ENCODE assay signal across 26 cellular contexts in the genomic region with DNA sequence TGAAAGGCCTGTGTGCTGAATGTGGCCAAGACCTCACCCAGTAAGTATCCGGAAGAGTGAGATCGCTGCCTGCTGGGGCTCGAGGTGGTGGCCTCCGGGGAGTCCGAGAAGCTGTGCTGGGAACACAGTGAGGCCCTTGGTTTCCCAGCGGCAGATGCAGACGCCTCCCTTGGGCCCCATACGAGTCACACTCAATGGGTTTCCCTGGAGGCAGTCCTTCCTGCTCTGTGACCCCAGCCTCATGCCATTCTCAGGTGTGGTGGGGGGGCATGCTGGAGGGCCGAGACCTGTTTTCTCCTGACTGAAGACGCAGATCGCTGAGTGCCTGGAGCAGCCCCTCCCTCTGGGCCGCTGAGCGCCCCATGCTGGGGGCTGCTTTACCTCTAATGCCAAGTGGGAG. TPM values are rescaled to one million over a fixed set of nuclear protein-coding genes. Genes with fewer than 3 reads are reported as not detected.
DNase-seq lines count a peak whose midpoint lies in the region; TF ChIP-seq lines count a peak whose summit lies in the region.
"Had no signal": no experiment of that assay in that cellular context is flagged by ENCODE, and none has a peak within 500 bp of the region (broad histone marks: within the 10 kb centered on the region; RNA-seq: fewer than 3 reads in every experiment).

No MANE protein-coding gene starts in this region.

- H3K9me3 Mint-ChIP-seq in chondrocyte (ENCODE audit: low read depth) (no peaks in the 10 kb centered on the region), progenitor cell of endocrine pancreas (ENCODE audit: low read depth) (no peaks in the 10 kb centered on the region)
- H3K9me3 Mint-ChIP-seq: dendritic cell treated with granulocyte-macrophage colony-stimulating factor and Interleukin-4, amounts not matched to agents 40 ng/mL and 50 ng/mL, for 4 days; mesothelial cell of epicardium; naive thymus-derived CD4-positive, alpha-beta T cell; T-helper 1 cell treated with Interleukin-12 subunit alpha and Interleukin-12 subunit beta and Interleukin-4 antibody, amounts not matched to agents 30 μg/mL and 1 μg/mL, for 36 hours had no signal

- CTCF ChIA-PET in AG04450 (lab: Charles Lee), result no interaction called here

- POLR2A ChIA-PET in AG04450 (lab: Yijun Ruan, JAX), result no interaction called here

- intact Hi-C loops in spleen (cut with DNase I; ENCODE audit: low total_unique reads), result no loop called here

- TF ChIP-seq POLR2A in spleen (IDR thresholded peaks at IDR 0.05), result no peak

- peaks cover 0 to 35% (median 6%) of the 10 kb centered on the region in 6 donors for H3K4me1 ChIP-seq in spleen
- H3K4me1 ChIP-seq: foreskin keratinocyte, left lung had no signal

- peak overlapping the region; percentile 96 for H3K27ac Mint-ChIP-seq in chondrocyte (ENCODE audit: unreplicated experiment)
- no peak overlapping the region for H3K27ac Mint-ChIP-seq in progenitor cell of endocrine pancreas
- H3K27ac Mint-ChIP-seq: dendritic cell treated with granulocyte-macrophage colony-stimulating factor and Interleukin-4, amounts not matched to agents 40 ng/mL and 50 ng/mL, for 4 days; mesothelial cell of epicardium; T-helper 1 cell treated with Interleukin-12 subunit alpha and Interleukin-12 subunit beta and Interleukin-4 antibody, amounts not matched to agents 30 μg/mL and 1 μg/mL, for 36 hours had no signal

- DNase-seq in AG04450 (ENCODE audit: low read depth, low spot score), result no peak
- peak; percentile 42 for DNase-seq in ELF-1 (ENCODE audit: low read depth, low spot score)
- peak; percentile 80 for DNase-seq in chondrocyte (ENCODE audit: low spot score)
- DNase-seq in myocyte (ENCODE audit: low read depth), result peak; percentile 29
- no peak for DNase-seq in spleen
- no peak for DNase-seq in LoVo (ENCODE audit: low spot score)
- DNase-seq in progenitor cell of endocrine pancreas (ENCODE audit: low spot score, unreplicated experiment), result no peak
- DNase-seq: activated CD8-positive, alpha-beta memory T cell treated with anti-CD3 and anti-CD28 coated beads for 24 hours; activated naive CD4-positive, alpha-beta T cell treated with Interleukin-2 at 50 U/mL for 16 hours; Calu3; DMS79 treated with DMSO at 0.1 percent for 48 hours; foreskin keratinocyte; HCEC 1CT; left lung; naive thymus-derived CD4-positive, alpha-beta T cell; NCI-H2081; NCI-H774; RPMI8226; trophoblast cell had no signal

- H3K27ac ChIP-seq in AG04450 (ENCODE audit: low read depth, low read length) (peak overlapping the region; percentile 78), spleen (no peak overlapping the region)
- H3K27ac ChIP-seq: esophagus muscularis mucosa, foreskin keratinocyte, left lung, SK-N-MC had no signal

- H3K36me3 ChIP-seq in spleen, result peaks cover 0 to 58% (median 53%) of the 10 kb centered on the region in 6 donors

- 74 to 94% (median 89%) methylated on average over 12 to 13 of the region's 13 CpGs for WGBS in spleen, 5 donors

- H3K9me3 ChIP-seq in AG04450 (ENCODE audit: control insufficient read depth, insufficient read depth, low read length) (peaks cover 4% of the 10 kb centered on the region), spleen (no peaks in the 10 kb centered on the region)
- H3K9me3 ChIP-seq: esophagus muscularis mucosa, left lung had no signal

- H3K4me3 Mint-ChIP-seq in chondrocyte (ENCODE audit: unreplicated experiment) (no peak overlapping the region), progenitor cell of endocrine pancreas (ENCODE audit: low read depth) (no peak overlapping the region)
- H3K4me3 Mint-ChIP-seq: CD14-positive monocyte; dendritic cell treated with granulocyte-macrophage colony-stimulating factor and Interleukin-4, amounts not matched to agents 40 ng/mL and 50 ng/mL, for 4 days; mesothelial cell of epicardium; naive thymus-derived CD4-positive, alpha-beta T cell; T-helper 1 cell treated with Interleukin-12 subunit alpha and Interleukin-12 subunit beta and Interleukin-4 antibody, amounts not matched to agents 30 μg/mL and 1 μg/mL, for 36 hours had no signal

- no peaks in the 10 kb centered on the region for H3K27me3 ChIP-seq in AG04450 (ENCODE audit: control insufficient read depth, insufficient read depth, low read length)
- H3K27me3 ChIP-seq in spleen (replicated peaks in 1 of 7), result no peaks in the 10 kb centered on the region
- H3K27me3 ChIP-seq: esophagus muscularis mucosa, foreskin keratinocyte, left lung had no signal

- H3K4me1 Mint-ChIP-seq in chondrocyte (ENCODE audit: low read depth), result peaks cover 43% of the 10 kb centered on the region
- H3K4me1 Mint-ChIP-seq in progenitor cell of endocrine pancreas (ENCODE audit: low read depth), result no peaks in the 10 kb centered on the region
- H3K4me1 Mint-ChIP-seq: mesothelial cell of epicardium had no signal

- H3K27me3 Mint-ChIP-seq in chondrocyte (ENCODE audit: low read depth) (no peaks in the 10 kb centered on the region), progenitor cell of endocrine pancreas (no peaks in the 10 kb centered on the region)
- H3K27me3 Mint-ChIP-seq: dendritic cell treated with granulocyte-macrophage colony-stimulating factor and Interleukin-4, amounts not matched to agents 40 ng/mL and 50 ng/mL, for 4 days; naive thymus-derived CD4-positive, alpha-beta T cell had no signal

- no peak overlapping the region for H3K4me3 ChIP-seq in AG04450 (ENCODE audit: low read depth, low read length)
- H3K4me3 ChIP-seq in spleen, result no peak overlapping the region
- H3K4me3 ChIP-seq: esophagus muscularis mucosa, left lung, SK-N-MC, smooth muscle cell had no signal

- no peak for TF ChIP-seq CTCF in AG04450 (IDR thresholded peaks at IDR 0.05; ENCODE audit: low read depth, low read length)
- no peak for TF ChIP-seq CTCF in chondrocyte (IDR thresholded peaks at IDR 0.05)
- TF ChIP-seq CTCF in spleen (IDR thresholded peaks at IDR 0.05 in 8 of 11, conservative IDR thresholded peaks at IDR 0.05 in 3 of 11), result no peak
- TF ChIP-seq CTCF in progenitor cell of endocrine pancreas (IDR thresholded peaks at IDR 0.05; ENCODE audit: unreplicated experiment), result no peak

- H3K36me3 Mint-ChIP-seq in chondrocyte (ENCODE audit: low read depth), result peaks cover 18% of the 10 kb centered on the region
- H3K36me3 Mint-ChIP-seq in progenitor cell of endocrine pancreas (ENCODE audit: insufficient read depth), result peaks cover 14% of the 10 kb centered on the region

RNA-seq across cellular contexts. Expression of a gene that starts 15.7 kb away (rescaled TPM):
- 8.4 and 10.0 TPM in 2 replicates for polyA plus RNA-seq in AG04450 (2011; rRNA removed)
- polyA minus RNA-seq in AG04450 (2011; rRNA and poly(A)+ RNA removed), result 9.9 and 15.2 TPM in 2 replicates
- total RNA-seq in chondrocyte, result 20.0 to 21.0 TPM (median 20.9 TPM) in 3 replicates
- 15.3 and 16.8 TPM in 2 replicates for total RNA-seq in myocyte
- 15.4 TPM for polyA plus RNA-seq in myocyte (2012)
- total RNA-seq in spleen, result 10 to 100 TPM; 24.5 to 54.6 (median 30.5) TPM
- polyA plus RNA-seq in spleen, result 10 to 100 TPM; 13.6 to 20.8 (median 18.0) TPM
- total RNA-seq in progenitor cell of endocrine pancreas, result 23.9 and 24.9 TPM in 2 replicates

Comparison
In these comparisons a context has a peak if more than half of its experiments do, and no peak if none do; other contexts are left out.
1. DNase-seq: peak in ELF-1 (single experiment), chondrocyte (single experiment) and myocyte (single experiment); none in AG04450 (single experiment), spleen (single experiment), LoVo (single experiment) and progenitor cell of endocrine pancreas (single experiment).